9 cellular contexts compared by ENCODE assay signal in the genomic region with DNA sequence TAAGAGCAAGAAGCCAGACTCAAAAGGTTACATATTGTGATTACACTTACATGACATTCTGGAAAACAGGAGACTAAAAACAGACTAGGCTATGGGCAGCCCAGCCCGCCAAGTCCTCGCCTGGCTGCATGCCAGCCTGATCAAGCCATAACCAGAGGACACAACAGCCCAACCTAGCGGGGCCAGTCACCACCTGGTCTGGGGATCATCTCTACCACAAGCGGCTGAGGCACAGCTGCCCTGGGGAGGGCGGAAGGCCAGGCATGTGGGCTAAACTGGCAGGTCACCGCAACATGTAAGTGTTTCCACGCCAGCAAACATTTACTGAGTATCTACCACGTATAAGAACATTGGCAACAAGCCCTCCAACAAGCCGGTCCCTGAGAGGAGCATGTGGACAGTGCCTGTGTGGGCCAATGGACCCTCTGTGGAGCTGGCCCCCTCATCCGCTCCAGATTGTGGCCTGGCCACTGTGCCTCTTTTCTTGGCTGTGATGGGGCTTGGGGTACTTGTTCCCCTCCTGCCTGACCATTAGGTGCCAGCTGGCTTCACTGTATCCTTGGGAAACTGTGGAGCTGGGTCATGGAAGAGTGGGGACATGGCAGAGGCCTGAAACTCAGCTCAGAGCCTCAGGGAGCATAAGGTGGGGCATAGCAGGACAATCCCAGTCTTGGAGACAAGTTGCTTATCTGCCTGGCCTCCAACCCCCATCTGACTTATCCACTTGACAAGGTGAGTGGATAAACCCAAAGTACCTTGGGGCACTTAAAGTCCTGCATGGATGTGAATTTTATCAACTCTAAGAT. TPM values are rescaled to one million over a fixed set of nuclear protein-coding genes. Genes with fewer than 3 reads are reported as not detected.
DNase-seq lines count a peak whose midpoint lies in the region; ATAC-seq and TF ChIP-seq lines count a peak whose summit lies in the region.
"Had no signal": no experiment of that assay in that cellular context is flagged by ENCODE, and none has a peak within 500 bp of the region (broad histone marks: within the 10 kb centered on the region; RNA-seq: fewer than 3 reads in every experiment).

No MANE protein-coding gene starts in this region.

- CTCF ChIA-PET in RWPE1 (lab: Yijun Ruan, JAX) (interaction anchor here (0.6 kb wide), 1 partner anchor 15 kb away, joined by 3 read pairs; no protein-coding TSS in a partner anchor), PC-3 (lab: Charles Lee) (no interaction called here)
- CTCF ChIA-PET in activated CD8-positive, alpha-beta memory T cell treated with anti-CD3 and anti-CD28 coated beads, Interleukin-2, amount 10 ng/mL, durations not matched to agents 7 days and 5 days (lab: Charles Lee), result interaction anchor here (0.6 to 1.4 kb wide), 3 partner anchors 9 to 134 kb away, joined by 3 to 4 read pairs (median 4); partner anchors contain the start of gene UBXN7

- peaks cover 2% of the 10 kb centered on the region for H3K4me1 Mint-ChIP-seq in activated CD8-positive, alpha-beta memory T cell treated with anti-CD3 and anti-CD28 coated beads, Interleukin-2, amount 10 ng/mL, durations not matched to agents 7 days and 5 days
- H3K4me1 Mint-ChIP-seq in endothelial cell (ENCODE audit: unreplicated experiment), result peaks cover 4% of the 10 kb centered on the region

- peaks cover 98% of the 10 kb centered on the region for H3K79me2 ChIP-seq in PC-3 (ENCODE audit: low read length)

- H3K27ac ChIP-seq in RWPE1, result peak overlapping the region; percentile 35
- H3K27ac ChIP-seq in left ventricle myocardium inferior (replicated peaks), result peak overlapping the region; percentile 89
- no peak overlapping the region for H3K27ac ChIP-seq in PC-3 (ENCODE audit: low read length)

- intact Hi-C loops in left ventricle myocardium inferior (cut with micrococcal nuclease), result no loop called here
- intact Hi-C loops in PC-3 (cut with micrococcal nuclease), result no loop called here

- H3K4me3 Mint-ChIP-seq in activated CD8-positive, alpha-beta memory T cell treated with anti-CD3 and anti-CD28 coated beads, Interleukin-2, amount 10 ng/mL, durations not matched to agents 7 days and 5 days, result no peak overlapping the region
- no peak overlapping the region for H3K4me3 Mint-ChIP-seq in endothelial cell (ENCODE audit: unreplicated experiment)

- peaks cover 12% of the 10 kb centered on the region for H3K36me3 Mint-ChIP-seq in activated CD8-positive, alpha-beta memory T cell treated with anti-CD3 and anti-CD28 coated beads, Interleukin-2, amount 10 ng/mL, durations not matched to agents 7 days and 5 days
- no peaks in the 10 kb centered on the region for H3K36me3 Mint-ChIP-seq in endothelial cell (ENCODE audit: low read depth, unreplicated experiment)

- no peak overlapping the region for H2AFZ ChIP-seq in PC-3 (ENCODE audit: low read length)

- H3K27me3 ChIP-seq in left ventricle myocardium inferior (ENCODE audit: low read depth) (no peaks in the 10 kb centered on the region), PC-3 (ENCODE audit: low read length) (no peaks in the 10 kb centered on the region)

- TF ChIP-seq CTCF in LNCaP clone FGC (IDR thresholded peaks at IDR 0.05; ENCODE audit: control insufficient read depth, extremely low read depth, insufficient read depth) (peak; percentile 12; the same call in 1 of the 2 replicates), RWPE1 (conservative IDR thresholded peaks at IDR 0.05; ENCODE audit: low read depth) (no peak), left ventricle myocardium inferior (IDR thresholded peaks at IDR 0.05; ENCODE audit: borderline replicate concordance) (no peak), PC-3 (conservative IDR thresholded peaks at IDR 0.05; ENCODE audit: low read depth, low read length) (no peak), endothelial cell (IDR thresholded peaks at IDR 0.05; ENCODE audit: unreplicated experiment) (no peak)

- POLR2A ChIA-PET in RWPE1 (lab: Yijun Ruan, JAX; ENCODE audit: low non-redundant PET) (no interaction called here), PC-3 (lab: Charles Lee; ENCODE audit: unreplicated experiment) (interaction anchor here (0.5 kb wide), 1 partner anchor 224 kb away, joined by 5 read pairs; no protein-coding TSS in a partner anchor)

- H3K36me3 ChIP-seq in left ventricle myocardium inferior, result peaks cover 15% of the 10 kb centered on the region
- 0 out of 2 replicates have a peak, but pooled peaks cover 5% of the 10 kb centered on the region for H3K36me3 ChIP-seq in PC-3 (ENCODE audit: low read depth, low read length)

- H3K9me3 ChIP-seq in left ventricle myocardium inferior (replicated peaks) (no peaks in the 10 kb centered on the region), PC-3 (ENCODE audit: low read length) (no peaks in the 10 kb centered on the region)

- H3K9me3 Mint-ChIP-seq in activated CD8-positive, alpha-beta memory T cell treated with anti-CD3 and anti-CD28 coated beads, Interleukin-2, amount 10 ng/mL, durations not matched to agents 7 days and 5 days (ENCODE audit: low read depth), result no peaks in the 10 kb centered on the region
- no peaks in the 10 kb centered on the region for H3K9me3 Mint-ChIP-seq in endothelial cell (ENCODE audit: unreplicated experiment)

- H3K4me1 ChIP-seq in left ventricle myocardium inferior (peaks cover 86% of the 10 kb centered on the region), PC-3 (ENCODE audit: insufficient read depth, low read length) (no peaks in the 10 kb centered on the region)

- no peak overlapping the region for H3K9ac ChIP-seq in PC-3 (ENCODE audit: low read length)

- H4K20me1 ChIP-seq in PC-3 (ENCODE audit: low read length), result peaks cover 9% of the 10 kb centered on the region

- BruUV-seq in PC-3 (replicated peaks; lab: Mats Ljungman, UMichigan), result no TSS peak

- H3K4me3 ChIP-seq in LNCaP clone FGC (ENCODE audit: low read depth, low read length), result no peak overlapping the region
- H3K4me3 ChIP-seq in left ventricle myocardium inferior, result peak overlapping the region; percentile 10
- no peak overlapping the region for H3K4me3 ChIP-seq in skeletal muscle cell (ENCODE audit: low read depth, low read length)
- H3K4me3 ChIP-seq in PC-3 (ENCODE audit: low read length), result no peak overlapping the region

- H3K9me2 ChIP-seq in PC-3 (replicated peaks; ENCODE audit: low read length), result no peaks in the 10 kb centered on the region

- no peak overlapping the region for H3K27ac Mint-ChIP-seq in activated CD8-positive, alpha-beta memory T cell treated with anti-CD3 and anti-CD28 coated beads, Interleukin-2, amount 10 ng/mL, durations not matched to agents 7 days and 5 days
- no peak overlapping the region for H3K27ac Mint-ChIP-seq in endothelial cell (ENCODE audit: unreplicated experiment)

- no peaks in the 10 kb centered on the region for H3K27me3 Mint-ChIP-seq in activated CD8-positive, alpha-beta memory T cell treated with anti-CD3 and anti-CD28 coated beads, Interleukin-2, amount 10 ng/mL, durations not matched to agents 7 days and 5 days
- H3K27me3 Mint-ChIP-seq in endothelial cell (ENCODE audit: unreplicated experiment), result peaks cover 3% of the 10 kb centered on the region

- peak; percentile 62 for DNase-seq in LNCaP clone FGC (ENCODE audit: low read depth)
- DNase-seq in RWPE1 (ENCODE audit: low spot score), result no peak
- peak; percentile 89 for DNase-seq in left ventricle myocardium inferior
- peak; percentile 55 for DNase-seq in skeletal muscle cell (ENCODE audit: low read depth)
- DNase-seq in PC-3, result no peak
- no peak for DNase-seq in activated CD8-positive, alpha-beta memory T cell treated with anti-CD3 and anti-CD28 coated beads, Interleukin-2, amount 10 ng/mL, durations not matched to agents 7 days and 5 days
- DNase-seq in endothelial cell (ENCODE audit: low spot score), result no peak
- DNase-seq in NCI-H187 treated with DMSO at 0.1 percent for 48 hours (lab: John Stamatoyannopoulos, UW), result no peak
- DNase-seq: SIG-M5 had no signal

- no peak overlapping the region for H3K4me2 ChIP-seq in PC-3 (ENCODE audit: low read length)

- H3F3A ChIP-seq in PC-3 (ENCODE audit: low read length, unreplicated experiment), result no peaks in the 10 kb centered on the region

- no peak for ATAC-seq in PC-3
- no peak for ATAC-seq in activated CD8-positive, alpha-beta memory T cell treated with anti-CD3 and anti-CD28 coated beads, Interleukin-2, amount 10 ng/mL, durations not matched to agents 7 days and 5 days

RNA-seq across cellular contexts. Expression of gene UBXN7, which starts 9.0 kb away (rescaled TPM):
- total RNA-seq in left ventricle myocardium inferior (31.2 TPM), PC-3 (2014; rRNA removed) (10.2 and 10.5 TPM in 2 replicates), endothelial cell (ENCODE audit: unreplicated experiment) (71.7 TPM)
- total RNA-seq in activated CD8-positive, alpha-beta memory T cell treated with anti-CD3 and anti-CD28 coated beads, Interleukin-2, amount 10 ng/mL, durations not matched to agents 7 days and 5 days, result 10 to 100 TPM; 50.7 to 60.8 TPM

Comparison
In these comparisons a context has a peak if more than half of its experiments do, and no peak if none do; other contexts are left out.
1. DNase-seq: peak in LNCaP clone FGC (single experiment), left ventricle myocardium inferior (single experiment) and skeletal muscle cell (single experiment); none in RWPE1 (single experiment), PC-3 (single experiment), activated CD8-positive, alpha-beta memory T cell treated with anti-CD3 and anti-CD28 coated beads, Interleukin-2, amount 10 ng/mL, durations not matched to agents 7 days and 5 days (single experiment), endothelial cell (single experiment) and NCI-H187 treated with DMSO at 0.1 percent for 48 hours (single experiment).